In the genomic region with DNA sequence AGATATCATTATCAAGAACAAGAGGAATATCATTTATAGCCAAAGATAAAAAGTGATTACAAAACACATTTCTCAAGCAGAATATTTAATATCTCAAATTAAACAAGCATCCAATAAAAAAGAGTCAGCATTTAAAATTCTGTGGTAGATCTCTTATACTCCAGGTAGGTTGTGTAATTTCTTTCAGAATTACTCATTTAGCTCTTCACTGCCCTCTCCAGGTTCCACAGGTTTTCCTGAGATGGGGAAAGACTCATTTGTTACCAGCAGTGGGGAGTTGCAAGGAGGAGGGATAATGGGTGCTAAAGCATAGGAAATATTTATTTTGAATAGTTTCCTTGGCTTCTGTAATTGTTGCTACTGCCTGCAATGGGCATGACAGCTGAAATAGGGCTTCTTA, we compare ENCODE assay signal across 1 cellular context.
TF ChIP-seq lines count a peak whose summit lies in the region.

No MANE protein-coding gene starts in this region.

TF ChIP-seq in WTC11, 78 proteins besides CTCF, POLR2A, EP300 and RAD21 (continued from another document):
- TF ChIP-seq, protein P1, sequence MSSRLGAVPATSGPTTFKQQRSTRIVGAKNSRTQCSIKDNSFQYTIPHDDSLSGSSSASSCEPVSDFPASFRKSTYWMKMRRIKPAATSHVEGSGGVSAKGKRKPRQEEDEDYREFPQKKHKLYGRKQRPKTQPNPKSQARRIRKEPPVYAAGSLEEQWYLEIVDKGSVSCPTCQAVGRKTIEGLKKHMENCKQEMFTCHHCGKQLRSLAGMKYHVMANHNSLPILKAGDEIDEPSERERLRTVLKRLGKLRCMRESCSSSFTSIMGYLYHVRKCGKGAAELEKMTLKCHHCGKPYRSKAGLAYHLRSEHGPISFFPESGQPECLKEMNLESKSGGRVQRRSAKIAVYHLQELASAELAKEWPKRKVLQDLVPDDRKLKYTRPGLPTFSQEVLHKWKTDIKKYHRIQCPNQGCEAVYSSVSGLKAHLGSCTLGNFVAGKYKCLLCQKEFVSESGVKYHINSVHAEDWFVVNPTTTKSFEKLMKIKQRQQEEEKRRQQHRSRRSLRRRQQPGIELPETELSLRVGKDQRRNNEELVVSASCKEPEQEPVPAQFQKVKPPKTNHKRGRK (CRISPR knock-in tag; IDR thresholded peaks at IDR 0.05; ENCODE audit: borderline replicate concordance) = no peak
- TF ChIP-seq NR3C1 (CRISPR knock-in tag; conservative IDR thresholded peaks at IDR 0.05; ENCODE audit: low read depth) = no peak
- TF ChIP-seq MYBL2 (CRISPR knock-in tag; IDR thresholded peaks at IDR 0.05) = no peak
- no peak for TF ChIP-seq ZNF232 (CRISPR knock-in tag; IDR thresholded peaks at IDR 0.05)
- TF ChIP-seq GTF2I (CRISPR knock-in tag; conservative IDR thresholded peaks at IDR 0.05) = no peak
- TF ChIP-seq ZNF219 (CRISPR knock-in tag; IDR thresholded peaks at IDR 0.05; ENCODE audit: borderline replicate concordance) = no peak
- TF ChIP-seq, protein P2, sequence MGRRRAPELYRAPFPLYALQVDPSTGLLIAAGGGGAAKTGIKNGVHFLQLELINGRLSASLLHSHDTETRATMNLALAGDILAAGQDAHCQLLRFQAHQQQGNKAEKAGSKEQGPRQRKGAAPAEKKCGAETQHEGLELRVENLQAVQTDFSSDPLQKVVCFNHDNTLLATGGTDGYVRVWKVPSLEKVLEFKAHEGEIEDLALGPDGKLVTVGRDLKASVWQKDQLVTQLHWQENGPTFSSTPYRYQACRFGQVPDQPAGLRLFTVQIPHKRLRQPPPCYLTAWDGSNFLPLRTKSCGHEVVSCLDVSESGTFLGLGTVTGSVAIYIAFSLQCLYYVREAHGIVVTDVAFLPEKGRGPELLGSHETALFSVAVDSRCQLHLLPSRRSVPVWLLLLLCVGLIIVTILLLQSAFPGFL (CRISPR knock-in tag; IDR thresholded peaks at IDR 0.05; ENCODE audit: borderline replicate concordance) = no peak
- TF ChIP-seq PRRX2 (CRISPR knock-in tag; IDR thresholded peaks at IDR 0.05) = no peak
- TF ChIP-seq ELF4 (CRISPR knock-in tag; IDR thresholded peaks at IDR 0.05; ENCODE audit: low read depth) = no peak
- TF ChIP-seq, protein P3, sequence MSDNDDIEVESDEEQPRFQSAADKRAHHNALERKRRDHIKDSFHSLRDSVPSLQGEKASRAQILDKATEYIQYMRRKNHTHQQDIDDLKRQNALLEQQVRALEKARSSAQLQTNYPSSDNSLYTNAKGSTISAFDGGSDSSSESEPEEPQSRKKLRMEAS (CRISPR knock-in tag; IDR thresholded peaks at IDR 0.05) = no peak
- no peak for TF ChIP-seq NFYB (CRISPR knock-in tag; conservative IDR thresholded peaks at IDR 0.05; ENCODE audit: low read depth)
- no peak for TF ChIP-seq SP1 (CRISPR knock-in tag; conservative IDR thresholded peaks at IDR 0.05)
- TF ChIP-seq, protein P4, sequence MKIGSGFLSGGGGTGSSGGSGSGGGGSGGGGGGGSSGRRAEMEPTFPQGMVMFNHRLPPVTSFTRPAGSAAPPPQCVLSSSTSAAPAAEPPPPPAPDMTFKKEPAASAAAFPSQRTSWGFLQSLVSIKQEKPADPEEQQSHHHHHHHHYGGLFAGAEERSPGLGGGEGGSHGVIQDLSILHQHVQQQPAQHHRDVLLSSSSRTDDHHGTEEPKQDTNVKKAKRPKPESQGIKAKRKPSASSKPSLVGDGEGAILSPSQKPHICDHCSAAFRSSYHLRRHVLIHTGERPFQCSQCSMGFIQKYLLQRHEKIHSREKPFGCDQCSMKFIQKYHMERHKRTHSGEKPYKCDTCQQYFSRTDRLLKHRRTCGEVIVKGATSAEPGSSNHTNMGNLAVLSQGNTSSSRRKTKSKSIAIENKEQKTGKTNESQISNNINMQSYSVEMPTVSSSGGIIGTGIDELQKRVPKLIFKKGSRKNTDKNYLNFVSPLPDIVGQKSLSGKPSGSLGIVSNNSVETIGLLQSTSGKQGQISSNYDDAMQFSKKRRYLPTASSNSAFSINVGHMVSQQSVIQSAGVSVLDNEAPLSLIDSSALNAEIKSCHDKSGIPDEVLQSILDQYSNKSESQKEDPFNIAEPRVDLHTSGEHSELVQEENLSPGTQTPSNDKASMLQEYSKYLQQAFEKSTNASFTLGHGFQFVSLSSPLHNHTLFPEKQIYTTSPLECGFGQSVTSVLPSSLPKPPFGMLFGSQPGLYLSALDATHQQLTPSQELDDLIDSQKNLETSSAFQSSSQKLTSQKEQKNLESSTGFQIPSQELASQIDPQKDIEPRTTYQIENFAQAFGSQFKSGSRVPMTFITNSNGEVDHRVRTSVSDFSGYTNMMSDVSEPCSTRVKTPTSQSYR (CRISPR knock-in tag; IDR thresholded peaks at IDR 0.05) = no peak
